ENCODE assay signal across 19 cellular contexts in the genomic region with DNA sequence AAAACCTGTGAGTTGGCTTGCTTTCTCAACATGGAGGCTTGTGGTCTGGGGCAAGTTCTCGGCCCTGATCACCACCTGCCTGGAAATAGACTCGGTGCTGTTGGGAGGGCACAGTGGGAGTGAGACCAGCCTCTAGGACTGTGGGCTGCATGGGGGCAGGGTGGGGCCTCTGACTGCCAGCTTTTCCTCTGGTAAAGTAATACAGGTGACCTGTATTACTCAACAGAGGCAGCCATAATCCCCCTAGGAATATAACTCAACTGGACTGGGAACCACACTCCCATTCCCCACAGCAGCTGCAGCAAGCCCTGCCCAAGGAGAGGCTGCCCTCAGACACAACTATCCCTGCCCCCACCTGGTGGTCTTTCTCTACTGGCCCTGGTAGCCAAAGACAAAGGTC.
"Had no signal": no experiment of that assay in that cellular context is flagged by ENCODE, and none has a peak within 500 bp of the region (broad histone marks: within the 10 kb centered on the region; RNA-seq: fewer than 3 reads in every experiment).

No MANE protein-coding gene starts in this region.

- ATAC-seq: naive thymus-derived CD4-positive, alpha-beta T cell; right lobe of liver; stimulated activated naive CD8-positive, alpha-beta T cell treated with anti-CD3 and anti-CD28 coated beads, Interleukin-15, amount 100 ng/mL, for 72 hours; upper lobe of right lung had no signal

- H3K27me3 ChIP-seq: right lobe of liver, suprapubic skin, transverse colon, upper lobe of right lung, uterus had no signal

- DNase-seq: dermis blood vessel endothelial cell; effector memory CD4-positive, alpha-beta T cell; naive thymus-derived CD4-positive, alpha-beta T cell; occipital lobe; right lobe of liver; stimulated activated CD4-positive, alpha-beta T cell treated with anti-CD3 and anti-CD28 coated beads, Interleukin-12 subunit alpha, Interleukin-12 subunit beta, amount 100 ng/mL, for 4 hours; stimulated activated CD4-positive, alpha-beta T cell treated with anti-CD3 and anti-CD28 coated beads, Interleukin-1b, Interleukin-23, amount 100 ng/mL, for 48 hours; stimulated activated CD4-positive, alpha-beta T cell treated with anti-CD3 and anti-CD28 coated beads, Interleukin-4, amount 100 ng/mL, for 1 hour; stimulated activated CD8-positive, alpha-beta memory T cell treated with anti-CD3 and anti-CD28 coated beads, Interleukin-4, amount 100 ng/mL, for 48 hours; stimulated activated naive CD4-positive, alpha-beta T cell; stimulated activated naive CD8-positive, alpha-beta T cell treated with anti-CD3 and anti-CD28 coated beads, Interleukin-15, amount 100 ng/mL, for 72 hours; transverse colon; upper lobe of right lung; uterus had no signal

- H3K79me2 ChIP-seq: parathyroid adenoma had no signal

- H3K4me3 ChIP-seq: coronary artery, lung, right lobe of liver, smooth muscle cell, suprapubic skin, transverse colon, upper lobe of right lung, uterus had no signal

- H2AFZ ChIP-seq: parathyroid adenoma had no signal

- H3K9ac ChIP-seq: parathyroid adenoma had no signal

- H3K27ac ChIP-seq: coronary artery, parathyroid adenoma, right lobe of liver, suprapubic skin, transverse colon, upper lobe of right lung, uterus had no signal

- H3K9me3 ChIP-seq: right lobe of liver, suprapubic skin, transverse colon, uterus had no signal

- H3K36me3 ChIP-seq: right lobe of liver, suprapubic skin, transverse colon, upper lobe of right lung, uterus had no signal

- H3K4me1 ChIP-seq: parathyroid adenoma, right lobe of liver, suprapubic skin, transverse colon, upper lobe of right lung, uterus had no signal
